ENCODE assay signal across 1 cellular context in the genomic region with DNA sequence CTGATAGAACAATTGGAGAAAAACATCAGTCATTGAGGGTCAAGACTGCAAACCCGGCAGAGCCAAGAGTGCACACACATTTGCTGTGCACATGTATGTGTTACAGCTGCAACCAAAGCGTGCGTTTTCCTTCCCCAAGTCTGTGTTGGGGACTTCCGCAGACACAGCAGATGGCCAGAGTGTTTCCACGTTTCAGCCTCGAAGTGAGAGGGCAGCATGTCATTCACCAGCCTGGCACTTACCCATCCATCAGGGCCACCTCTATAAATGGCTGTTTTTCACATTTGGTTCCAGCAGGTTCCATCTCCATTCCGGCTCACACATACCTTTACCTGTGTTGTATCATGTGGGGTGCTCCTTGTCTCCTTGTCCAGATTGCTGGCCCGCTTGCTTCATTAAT.
TF ChIP-seq lines count a peak whose summit lies in the region.

No MANE protein-coding gene starts in this region.

TF ChIP-seq in GM23338, 12 proteins besides CTCF, POLR2A, EP300 and RAD21 (continued from another document):
- TF ChIP-seq, protein P1, sequence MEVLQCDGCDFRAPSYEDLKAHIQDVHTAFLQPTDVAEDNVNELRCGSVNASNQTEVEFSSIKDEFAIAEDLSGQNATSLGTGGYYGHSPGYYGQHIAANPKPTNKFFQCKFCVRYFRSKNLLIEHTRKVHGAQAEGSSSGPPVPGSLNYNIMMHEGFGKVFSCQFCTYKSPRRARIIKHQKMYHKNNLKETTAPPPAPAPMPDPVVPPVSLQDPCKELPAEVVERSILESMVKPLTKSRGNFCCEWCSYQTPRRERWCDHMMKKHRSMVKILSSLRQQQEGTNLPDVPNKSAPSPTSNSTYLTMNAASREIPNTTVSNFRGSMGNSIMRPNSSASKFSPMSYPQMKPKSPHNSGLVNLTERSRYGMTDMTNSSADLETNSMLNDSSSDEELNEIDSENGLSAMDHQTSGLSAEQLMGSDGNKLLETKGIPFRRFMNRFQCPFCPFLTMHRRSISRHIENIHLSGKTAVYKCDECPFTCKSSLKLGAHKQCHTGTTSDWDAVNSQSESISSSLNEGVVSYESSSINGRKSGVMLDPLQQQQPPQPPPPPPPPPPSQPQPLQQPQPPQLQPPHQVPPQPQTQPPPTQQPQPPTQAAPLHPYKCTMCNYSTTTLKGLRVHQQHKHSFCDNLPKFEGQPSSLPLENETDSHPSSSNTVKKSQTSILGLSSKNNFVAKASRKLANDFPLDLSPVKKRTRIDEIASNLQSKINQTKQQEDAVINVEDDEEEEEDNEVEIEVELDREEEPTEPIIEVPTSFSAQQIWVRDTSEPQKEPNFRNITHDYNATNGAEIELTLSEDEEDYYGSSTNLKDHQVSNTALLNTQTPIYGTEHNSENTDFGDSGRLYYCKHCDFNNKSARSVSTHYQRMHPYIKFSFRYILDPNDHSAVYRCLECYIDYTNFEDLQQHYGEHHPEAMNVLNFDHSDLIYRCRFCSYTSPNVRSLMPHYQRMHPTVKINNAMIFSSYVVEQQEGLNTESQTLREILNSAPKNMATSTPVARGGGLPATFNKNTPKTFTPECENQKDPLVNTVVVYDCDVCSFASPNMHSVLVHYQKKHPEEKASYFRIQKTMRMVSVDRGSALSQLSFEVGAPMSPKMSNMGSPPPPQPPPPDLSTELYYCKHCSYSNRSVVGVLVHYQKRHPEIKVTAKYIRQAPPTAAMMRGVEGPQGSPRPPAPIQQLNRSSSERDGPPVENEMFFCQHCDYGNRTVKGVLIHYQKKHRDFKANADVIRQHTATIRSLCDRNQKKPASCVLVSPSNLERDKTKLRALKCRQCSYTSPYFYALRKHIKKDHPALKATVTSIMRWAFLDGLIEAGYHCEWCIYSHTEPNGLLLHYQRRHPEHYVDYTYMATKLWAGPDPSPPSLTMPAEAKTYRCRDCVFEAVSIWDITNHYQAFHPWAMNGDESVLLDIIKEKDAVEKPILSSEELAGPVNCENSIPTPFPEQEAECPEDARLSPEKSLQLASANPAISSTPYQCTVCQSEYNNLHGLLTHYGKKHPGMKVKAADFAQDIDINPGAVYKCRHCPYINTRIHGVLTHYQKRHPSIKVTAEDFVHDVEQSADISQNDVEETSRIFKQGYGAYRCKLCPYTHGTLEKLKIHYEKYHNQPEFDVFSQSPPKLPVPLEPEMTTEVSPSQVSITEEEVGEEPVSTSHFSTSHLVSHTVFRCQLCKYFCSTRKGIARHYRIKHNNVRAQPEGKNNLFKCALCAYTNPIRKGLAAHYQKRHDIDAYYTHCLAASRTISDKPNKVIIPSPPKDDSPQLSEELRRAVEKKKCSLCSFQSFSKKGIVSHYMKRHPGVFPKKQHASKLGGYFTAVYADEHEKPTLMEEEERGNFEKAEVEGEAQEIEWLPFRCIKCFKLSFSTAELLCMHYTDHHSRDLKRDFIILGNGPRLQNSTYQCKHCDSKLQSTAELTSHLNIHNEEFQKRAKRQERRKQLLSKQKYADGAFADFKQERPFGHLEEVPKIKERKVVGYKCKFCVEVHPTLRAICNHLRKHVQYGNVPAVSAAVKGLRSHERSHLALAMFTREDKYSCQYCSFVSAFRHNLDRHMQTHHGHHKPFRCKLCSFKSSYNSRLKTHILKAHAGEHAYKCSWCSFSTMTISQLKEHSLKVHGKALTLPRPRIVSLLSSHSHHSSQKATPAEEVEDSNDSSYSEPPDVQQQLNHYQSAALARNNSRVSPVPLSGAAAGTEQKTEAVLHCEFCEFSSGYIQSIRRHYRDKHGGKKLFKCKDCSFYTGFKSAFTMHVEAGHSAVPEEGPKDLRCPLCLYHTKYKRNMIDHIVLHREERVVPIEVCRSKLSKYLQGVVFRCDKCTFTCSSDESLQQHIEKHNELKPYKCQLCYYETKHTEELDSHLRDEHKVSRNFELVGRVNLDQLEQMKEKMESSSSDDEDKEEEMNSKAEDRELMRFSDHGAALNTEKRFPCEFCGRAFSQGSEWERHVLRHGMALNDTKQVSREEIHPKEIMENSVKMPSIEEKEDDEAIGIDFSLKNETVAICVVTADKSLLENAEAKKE (CRISPR knock-in tag; IDR thresholded peaks at IDR 0.05): no peak
- no peak for TF ChIP-seq CREB1 (CRISPR knock-in tag; IDR thresholded peaks at IDR 0.05; ENCODE audit: low read depth)
TF ChIP-seq in GM23338: peak in this region for 0.
